Comparison of ENCODE assay signal across 8 cellular contexts in the genomic region with DNA sequence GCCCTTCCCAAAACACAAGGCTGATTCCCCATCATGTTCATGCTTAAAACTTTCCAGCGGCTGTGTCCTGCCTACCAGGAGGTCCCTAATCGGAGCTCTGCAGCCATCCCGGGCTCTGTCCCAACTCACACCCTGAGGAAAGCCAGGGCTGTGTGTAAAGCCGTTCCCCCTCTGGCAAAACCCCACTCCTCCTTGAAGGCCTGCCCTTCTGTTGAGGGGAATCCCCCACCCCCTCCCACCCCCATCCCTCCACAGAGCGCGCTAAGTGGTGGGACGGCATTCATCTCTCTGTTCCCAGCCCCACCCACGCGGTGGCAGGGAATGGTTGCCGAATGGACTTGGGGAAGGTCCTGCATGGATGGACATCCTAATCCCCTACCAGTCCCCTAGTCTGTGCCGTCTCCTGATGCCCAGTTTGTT. TPM values are rescaled to one million over a fixed set of nuclear protein-coding genes. Genes with fewer than 3 reads are reported as not detected.
DNase-seq lines count a peak whose midpoint lies in the region; ATAC-seq and FAIRE-seq lines count a peak whose summit lies in the region.

No MANE protein-coding gene starts in this region.

- no peaks in the 10 kb centered on the region for H3K9me3 Mint-ChIP-seq in activated T-helper 17 cell treated with anti-CD3 and anti-CD28 coated beads, Interleukin-2, amount 50 U/mL, for 72 hours

- DNase-seq in small intestine: no peak
- no peak for DNase-seq in inferior parietal cortex (ENCODE audit: extremely low spot score)
- DNase-seq in cerebellar cortex (ENCODE audit: low spot score): no peak
- no peak for DNase-seq in DMS53 (lab: John Stamatoyannopoulos, UW)
- no peak for DNase-seq in NCI-H2029 treated with DMSO at 0.1 percent for 48 hours (lab: John Stamatoyannopoulos, UW)

- no peaks in the 10 kb centered on the region for H3K27me3 Mint-ChIP-seq in activated T-helper 17 cell treated with anti-CD3 and anti-CD28 coated beads, Interleukin-2, amount 50 U/mL, for 72 hours

- no peak for FAIRE-seq in small intestine (lab: Jason Lieb, UNC)

- H3K27ac Mint-ChIP-seq in activated T-helper 17 cell treated with anti-CD3 and anti-CD28 coated beads, Interleukin-2, amount 50 U/mL, for 72 hours: no peak overlapping the region

- ATAC-seq in HG02938 (IDR thresholded peaks at IDR 0.05; ENCODE audit: unreplicated experiment): peak; percentile 9
- no peak for ATAC-seq in activated T-helper 17 cell treated with anti-CD3 and anti-CD28 coated beads, Interleukin-2, amount 50 U/mL, for 72 hours (replicated peaks)

- 49 to 78% (median 72%) methylated on average over 11 of the region's 11 CpGs for WGBS in small intestine, 3 donors

- no peak overlapping the region for H3K9ac ChIP-seq in iPS-15b (ENCODE audit: low read depth, low read length)

- H3K36me3 Mint-ChIP-seq in activated T-helper 17 cell treated with anti-CD3 and anti-CD28 coated beads, Interleukin-2, amount 50 U/mL, for 72 hours (ENCODE audit: low read depth): peaks cover 36% of the 10 kb centered on the region

- peaks cover 10% of the 10 kb centered on the region for H3K4me1 Mint-ChIP-seq in activated T-helper 17 cell treated with anti-CD3 and anti-CD28 coated beads, Interleukin-2, amount 50 U/mL, for 72 hours

- no peaks in the 10 kb centered on the region for H3K4me1 ChIP-seq in iPS-15b (ENCODE audit: control insufficient read depth, insufficient read depth, low read length)
- H3K4me1 ChIP-seq in small intestine (ENCODE audit: control insufficient read depth in 2 of 2, insufficient read depth in 1 of 2, low read depth in 1 of 2, low read length in 1 of 2): peaks cover 4 to 6% of the 10 kb centered on the region in 2 donors

- no peaks in the 10 kb centered on the region for H3K9me3 ChIP-seq in iPS-15b (ENCODE audit: control insufficient read depth, insufficient read depth, low read length)
- no peaks in the 10 kb centered on the region for H3K9me3 ChIP-seq in small intestine (ENCODE audit: control insufficient read depth, low read depth)

- H3K36me3 ChIP-seq in iPS-15b (ENCODE audit: control insufficient read depth, insufficient read depth, low read length) (peaks cover 6% of the 10 kb centered on the region), small intestine (ENCODE audit: control insufficient read depth in 2 of 2, insufficient read depth in 2 of 2, low read length in 2 of 2) (peaks cover 0 to 2% of the 10 kb centered on the region in 2 donors)

- H3K27me3 ChIP-seq in iPS-15b (ENCODE audit: control insufficient read depth, insufficient read depth, low read length) (no peaks in the 10 kb centered on the region), small intestine (ENCODE audit: control insufficient read depth in 2 of 2, insufficient read depth in 2 of 2, low read length in 2 of 2) (no peaks in the 10 kb centered on the region)

- H3K4me3 ChIP-seq in iPS-15b (ENCODE audit: low read depth, low read length) (peak overlapping the region; percentile 65), small intestine (ENCODE audit: low read depth in 1 of 2, low read length in 2 of 2) (peak overlapping the region; percentile 61 to 62)

- peak overlapping the region; percentile 38 to 66 for H3K27ac ChIP-seq in small intestine (ENCODE audit: low read depth in 1 of 2, low read length in 1 of 2)

- peak overlapping the region; percentile 76 for H3K4me3 Mint-ChIP-seq in activated T-helper 17 cell treated with anti-CD3 and anti-CD28 coated beads, Interleukin-2, amount 50 U/mL, for 72 hours

RNA-seq across cellular contexts. Expression of gene TMEM120A, which starts 0.7 kb away (rescaled TPM):
- total RNA-seq in activated T-helper 17 cell treated with anti-CD3 and anti-CD28 coated beads, Interleukin-2, amount 50 U/mL, for 72 hours: 10 to 100 TPM; 30.5 to 51.7 TPM
- 100 to 1,000 TPM in 2 of 3 donors, 10 to 100 TPM in 1; 99.6 to 207 (median 202) TPM for polyA plus RNA-seq in small intestine

RNA-seq across cellular contexts. Expression of gene STYXL1, which starts 52.7 kb away (rescaled TPM):
- 10 to 100 TPM; 31.0 to 31.1 TPM for total RNA-seq in activated T-helper 17 cell treated with anti-CD3 and anti-CD28 coated beads, Interleukin-2, amount 50 U/mL, for 72 hours
- polyA plus RNA-seq in small intestine: 10 to 100 TPM; 25.9 to 40.4 (median 39.4) TPM

RNA-seq across cellular contexts. Expression of gene MDH2, which starts 52.8 kb away (rescaled TPM):
- 100 to 1,000 TPM; 155 to 231 TPM for total RNA-seq in activated T-helper 17 cell treated with anti-CD3 and anti-CD28 coated beads, Interleukin-2, amount 50 U/mL, for 72 hours
- 100 to 1,000 TPM; 143 to 172 (median 169) TPM for polyA plus RNA-seq in small intestine
